In the genomic region with DNA sequence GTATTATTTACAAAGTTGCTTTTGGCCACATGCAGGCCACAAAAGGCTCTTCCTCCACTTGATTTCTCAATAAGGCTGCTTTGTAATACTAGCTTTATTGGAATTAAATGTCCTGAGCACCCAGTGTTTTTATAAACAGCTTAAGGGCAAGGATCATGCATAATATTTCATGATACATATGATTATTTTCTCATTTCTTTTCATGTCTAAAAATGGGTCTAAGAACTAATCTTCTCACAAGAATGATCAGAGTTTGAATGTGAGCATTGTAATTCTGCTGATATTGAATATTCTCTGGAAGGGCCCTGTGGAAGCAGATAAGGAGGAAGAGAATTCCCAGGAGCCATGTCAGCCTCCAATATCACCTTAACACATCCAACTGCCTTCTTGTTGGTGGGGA, we compare ENCODE assay signal across 1 cellular context.
TF ChIP-seq lines count a peak whose summit lies in the region.

A gene (plus strand): TSS at position 301 of the 400 bp plus-strand sequence. CDS start 45 bp downstream, at position 346.

TF ChIP-seq in H1, 55 proteins besides CTCF, POLR2A, EP300 and RAD21 (continued from another document):
- TF ChIP-seq, protein P1, sequence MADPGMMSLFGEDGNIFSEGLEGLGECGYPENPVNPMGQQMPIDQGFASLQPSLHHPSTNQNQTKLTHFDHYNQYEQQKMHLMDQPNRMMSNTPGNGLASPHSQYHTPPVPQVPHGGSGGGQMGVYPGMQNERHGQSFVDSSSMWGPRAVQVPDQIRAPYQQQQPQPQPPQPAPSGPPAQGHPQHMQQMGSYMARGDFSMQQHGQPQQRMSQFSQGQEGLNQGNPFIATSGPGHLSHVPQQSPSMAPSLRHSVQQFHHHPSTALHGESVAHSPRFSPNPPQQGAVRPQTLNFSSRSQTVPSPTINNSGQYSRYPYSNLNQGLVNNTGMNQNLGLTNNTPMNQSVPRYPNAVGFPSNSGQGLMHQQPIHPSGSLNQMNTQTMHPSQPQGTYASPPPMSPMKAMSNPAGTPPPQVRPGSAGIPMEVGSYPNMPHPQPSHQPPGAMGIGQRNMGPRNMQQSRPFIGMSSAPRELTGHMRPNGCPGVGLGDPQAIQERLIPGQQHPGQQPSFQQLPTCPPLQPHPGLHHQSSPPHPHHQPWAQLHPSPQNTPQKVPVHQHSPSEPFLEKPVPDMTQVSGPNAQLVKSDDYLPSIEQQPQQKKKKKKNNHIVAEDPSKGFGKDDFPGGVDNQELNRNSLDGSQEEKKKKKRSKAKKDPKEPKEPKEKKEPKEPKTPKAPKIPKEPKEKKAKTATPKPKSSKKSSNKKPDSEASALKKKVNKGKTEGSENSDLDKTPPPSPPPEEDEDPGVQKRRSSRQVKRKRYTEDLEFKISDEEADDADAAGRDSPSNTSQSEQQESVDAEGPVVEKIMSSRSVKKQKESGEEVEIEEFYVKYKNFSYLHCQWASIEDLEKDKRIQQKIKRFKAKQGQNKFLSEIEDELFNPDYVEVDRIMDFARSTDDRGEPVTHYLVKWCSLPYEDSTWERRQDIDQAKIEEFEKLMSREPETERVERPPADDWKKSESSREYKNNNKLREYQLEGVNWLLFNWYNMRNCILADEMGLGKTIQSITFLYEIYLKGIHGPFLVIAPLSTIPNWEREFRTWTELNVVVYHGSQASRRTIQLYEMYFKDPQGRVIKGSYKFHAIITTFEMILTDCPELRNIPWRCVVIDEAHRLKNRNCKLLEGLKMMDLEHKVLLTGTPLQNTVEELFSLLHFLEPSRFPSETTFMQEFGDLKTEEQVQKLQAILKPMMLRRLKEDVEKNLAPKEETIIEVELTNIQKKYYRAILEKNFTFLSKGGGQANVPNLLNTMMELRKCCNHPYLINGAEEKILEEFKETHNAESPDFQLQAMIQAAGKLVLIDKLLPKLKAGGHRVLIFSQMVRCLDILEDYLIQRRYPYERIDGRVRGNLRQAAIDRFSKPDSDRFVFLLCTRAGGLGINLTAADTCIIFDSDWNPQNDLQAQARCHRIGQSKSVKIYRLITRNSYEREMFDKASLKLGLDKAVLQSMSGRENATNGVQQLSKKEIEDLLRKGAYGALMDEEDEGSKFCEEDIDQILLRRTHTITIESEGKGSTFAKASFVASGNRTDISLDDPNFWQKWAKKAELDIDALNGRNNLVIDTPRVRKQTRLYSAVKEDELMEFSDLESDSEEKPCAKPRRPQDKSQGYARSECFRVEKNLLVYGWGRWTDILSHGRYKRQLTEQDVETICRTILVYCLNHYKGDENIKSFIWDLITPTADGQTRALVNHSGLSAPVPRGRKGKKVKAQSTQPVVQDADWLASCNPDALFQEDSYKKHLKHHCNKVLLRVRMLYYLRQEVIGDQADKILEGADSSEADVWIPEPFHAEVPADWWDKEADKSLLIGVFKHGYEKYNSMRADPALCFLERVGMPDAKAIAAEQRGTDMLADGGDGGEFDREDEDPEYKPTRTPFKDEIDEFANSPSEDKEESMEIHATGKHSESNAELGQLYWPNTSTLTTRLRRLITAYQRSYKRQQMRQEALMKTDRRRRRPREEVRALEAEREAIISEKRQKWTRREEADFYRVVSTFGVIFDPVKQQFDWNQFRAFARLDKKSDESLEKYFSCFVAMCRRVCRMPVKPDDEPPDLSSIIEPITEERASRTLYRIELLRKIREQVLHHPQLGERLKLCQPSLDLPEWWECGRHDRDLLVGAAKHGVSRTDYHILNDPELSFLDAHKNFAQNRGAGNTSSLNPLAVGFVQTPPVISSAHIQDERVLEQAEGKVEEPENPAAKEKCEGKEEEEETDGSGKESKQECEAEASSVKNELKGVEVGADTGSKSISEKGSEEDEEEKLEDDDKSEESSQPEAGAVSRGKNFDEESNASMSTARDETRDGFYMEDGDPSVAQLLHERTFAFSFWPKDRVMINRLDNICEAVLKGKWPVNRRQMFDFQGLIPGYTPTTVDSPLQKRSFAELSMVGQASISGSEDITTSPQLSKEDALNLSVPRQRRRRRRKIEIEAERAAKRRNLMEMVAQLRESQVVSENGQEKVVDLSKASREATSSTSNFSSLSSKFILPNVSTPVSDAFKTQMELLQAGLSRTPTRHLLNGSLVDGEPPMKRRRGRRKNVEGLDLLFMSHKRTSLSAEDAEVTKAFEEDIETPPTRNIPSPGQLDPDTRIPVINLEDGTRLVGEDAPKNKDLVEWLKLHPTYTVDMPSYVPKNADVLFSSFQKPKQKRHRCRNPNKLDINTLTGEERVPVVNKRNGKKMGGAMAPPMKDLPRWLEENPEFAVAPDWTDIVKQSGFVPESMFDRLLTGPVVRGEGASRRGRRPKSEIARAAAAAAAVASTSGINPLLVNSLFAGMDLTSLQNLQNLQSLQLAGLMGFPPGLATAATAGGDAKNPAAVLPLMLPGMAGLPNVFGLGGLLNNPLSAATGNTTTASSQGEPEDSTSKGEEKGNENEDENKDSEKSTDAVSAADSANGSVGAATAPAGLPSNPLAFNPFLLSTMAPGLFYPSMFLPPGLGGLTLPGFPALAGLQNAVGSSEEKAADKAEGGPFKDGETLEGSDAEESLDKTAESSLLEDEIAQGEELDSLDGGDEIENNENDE (IDR thresholded peaks at IDR 0.05; ENCODE audit: insufficient replicate concordance, low read length), result no peak
- TF ChIP-seq HDAC2 (IDR thresholded peaks at IDR 0.05; ENCODE audit: borderline replicate concordance in 1 of 2, low read depth in 2 of 2, low read length in 2 of 2) (no peak), EZH2 (IDR thresholded peaks at IDR 0.05; ENCODE audit: low read depth, low read length, severe bottlenecking) (no peak), RBBP5 (IDR thresholded peaks at IDR 0.05; ENCODE audit: borderline replicate concordance, low read depth, low read length) (no peak), PHF8 (conservative IDR thresholded peaks at IDR 0.05; ENCODE audit: low read depth, low read length) (no peak), SP4 (IDR thresholded peaks at IDR 0.05; ENCODE audit: low read length) (no peak)
- TF ChIP-seq, protein P2, sequence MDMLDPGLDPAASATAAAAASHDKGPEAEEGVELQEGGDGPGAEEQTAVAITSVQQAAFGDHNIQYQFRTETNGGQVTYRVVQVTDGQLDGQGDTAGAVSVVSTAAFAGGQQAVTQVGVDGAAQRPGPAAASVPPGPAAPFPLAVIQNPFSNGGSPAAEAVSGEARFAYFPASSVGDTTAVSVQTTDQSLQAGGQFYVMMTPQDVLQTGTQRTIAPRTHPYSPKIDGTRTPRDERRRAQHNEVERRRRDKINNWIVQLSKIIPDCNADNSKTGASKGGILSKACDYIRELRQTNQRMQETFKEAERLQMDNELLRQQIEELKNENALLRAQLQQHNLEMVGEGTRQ (IDR thresholded peaks at IDR 0.05; ENCODE audit: low read length), result no peak
- TF ChIP-seq, protein P3, sequence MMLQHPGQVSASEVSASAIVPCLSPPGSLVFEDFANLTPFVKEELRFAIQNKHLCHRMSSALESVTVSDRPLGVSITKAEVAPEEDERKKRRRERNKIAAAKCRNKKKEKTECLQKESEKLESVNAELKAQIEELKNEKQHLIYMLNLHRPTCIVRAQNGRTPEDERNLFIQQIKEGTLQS (IDR thresholded peaks at IDR 0.05; ENCODE audit: insufficient read depth, low read depth, low read length), result no peak
